In genomic region chr11:6612816-6613136, GRCh38 we compare ENCODE assay signal across 8 cellular contexts. TPM values are rescaled to one million over a fixed set of nuclear protein-coding genes. Genes with fewer than 3 reads are reported as not detected.
A peak's percentile ranks its signal among the peaks of the same experiment; 100 is the strongest.
DNase-seq lines count a peak whose midpoint lies in the region; ATAC-seq, FAIRE-seq and TF ChIP-seq lines count a peak whose summit lies in the region.

No MANE protein-coding gene starts in this region.

- POLR2A ChIA-PET in Caco-2 (lab: Charles Lee) = interaction anchor here (0.6 to 0.8 kb wide), 2 partner anchors 9 to 71 kb away, joined by 3 to 4 read pairs; partner anchors contain the start of gene MRPL17

- BruUV-seq in Caco-2 (replicated peaks; lab: Mats Ljungman, UMichigan) = no TSS peak

- H3K4me1 Mint-ChIP-seq in Caco-2 (ENCODE audit: low read depth, unreplicated experiment) = peaks cover under 1% of the 10 kb centered on the region

- H3K27ac ChIP-seq in HUES64 (ENCODE audit: low read depth, low read length) (peak overlapping the region; percentile 99), kidney (ENCODE audit: low read depth in 2 of 2, low read length in 2 of 2) (peak overlapping the region; percentile 94 to 100), tibial nerve (peak overlapping the region; percentile 93 to 100 (median 96))

- TF ChIP-seq CTCF in Caco-2 (IDR thresholded peaks at IDR 0.05; ENCODE audit: insufficient read depth in 1 of 2, low read depth in 1 of 2, low read length in 1 of 2, severe bottlenecking in 1 of 2, unreplicated experiment in 1 of 2) (peak; percentile 39 to 57), kidney (IDR thresholded peaks at IDR 0.05; ENCODE audit: borderline replicate concordance, extremely low read depth, insufficient read depth) (peak; percentile 21), tibial nerve (IDR thresholded peaks at IDR 0.05) (peak; percentile 19 to 40 (median 35))

- no peak for DNase-seq in Caco-2
- no peak for DNase-seq in adipocyte (ENCODE audit: low read depth)
- DNase-seq in kidney = peak; percentile 49
- peak in 1 of 2 donors; percentile 45 for DNase-seq in tibial nerve (ENCODE audit: low spot score in 2 of 2)
- DNase-seq in iPS-NIHi7 (ENCODE audit: extremely low spot score) = no peak
- no peak for DNase-seq in Ammon's horn (ENCODE audit: low spot score)

- H3K4me1 ChIP-seq in Caco-2 = peaks cover 14% of the 10 kb centered on the region
- peaks cover 10% of the 10 kb centered on the region; the same call in 1 of the 2 replicates for H3K4me1 ChIP-seq in HUES64 (ENCODE audit: insufficient read depth, low read length)
- H3K4me1 ChIP-seq in adipocyte (ENCODE audit: control insufficient read depth, insufficient read depth, low read length) = peaks cover 35% of the 10 kb centered on the region
- H3K4me1 ChIP-seq in kidney (ENCODE audit: control insufficient read depth in 1 of 2, insufficient read depth in 1 of 2, low read depth in 1 of 2, low read length in 2 of 2) = peaks cover 14 to 22% of the 10 kb centered on the region in 2 donors
- peaks cover 0 to 52% (median 17%) of the 10 kb centered on the region in 4 donors for H3K4me1 ChIP-seq in tibial nerve

- H3K4me3 ChIP-seq in Caco-2 (ENCODE audit: low read depth, low read length) (peak overlapping the region; percentile 78), HUES64 (ENCODE audit: low read length) (peak overlapping the region; percentile 88), adipocyte (ENCODE audit: low read length) (peak overlapping the region; percentile 88), kidney (ENCODE audit: low read length in 2 of 2) (peak overlapping the region; percentile 69 to 84), tibial nerve (peak overlapping the region; percentile 51 to 80 (median 74))

- H3K9me3 ChIP-seq in Caco-2 (no peaks in the 10 kb centered on the region), HUES64 (ENCODE audit: insufficient read depth, low read depth, low read length) (no peaks in the 10 kb centered on the region), adipocyte (ENCODE audit: control insufficient read depth, low read length) (no peaks in the 10 kb centered on the region), kidney (ENCODE audit: control insufficient read depth in 1 of 2, low read length in 2 of 2) (no peaks in the 10 kb centered on the region), tibial nerve (no peaks in the 10 kb centered on the region)

- H3K9me3 Mint-ChIP-seq in Caco-2 (ENCODE audit: unreplicated experiment) = no peaks in the 10 kb centered on the region

- intact Hi-C loops in Caco-2 (cut with micrococcal nuclease; ENCODE audit: unreplicated experiment) = loop anchor here (1.0 to 10.0 kb wide), 6 partner anchors 18 to 378 kb away; partner anchors contain the start of genes CNGA4, FHIP1B, MRPL17 and SMPD1
- intact Hi-C loops in kidney (cut with DNase I) = no loop called here

- no peak for TF ChIP-seq POLR2A in tibial nerve (IDR thresholded peaks at IDR 0.05)

- FAIRE-seq in kidney (lab: Jason Lieb, UNC) = no peak

- H3K9ac ChIP-seq in HUES64 (ENCODE audit: low read depth, low read length) (peak overlapping the region; percentile 92), adipocyte (ENCODE audit: low read length) (peak overlapping the region; percentile 97), kidney (ENCODE audit: low read length in 2 of 2) (peak overlapping the region; percentile 64 to 99)

- H3K27me3 ChIP-seq in Caco-2 (replicated peaks; ENCODE audit: control insufficient read depth, insufficient read depth, low read length) = no peaks in the 10 kb centered on the region
- no peaks in the 10 kb centered on the region for H3K27me3 ChIP-seq in HUES64 (ENCODE audit: insufficient read depth, low read length)
- H3K27me3 ChIP-seq in adipocyte (replicated peaks; ENCODE audit: control insufficient read depth, insufficient read depth, low read length) = no peaks in the 10 kb centered on the region
- no peaks in the 10 kb centered on the region for H3K27me3 ChIP-seq in tibial nerve

- H3K4me3 Mint-ChIP-seq in Caco-2 (ENCODE audit: unreplicated experiment) = no peak overlapping the region

- H3K36me3 ChIP-seq in Caco-2 (ENCODE audit: control insufficient read depth, insufficient read depth, low read length) (peaks cover 5% of the 10 kb centered on the region; the same call in 1 of the 2 replicates), HUES64 (ENCODE audit: insufficient read depth, low read length) (peaks cover 55% of the 10 kb centered on the region), adipocyte (ENCODE audit: control insufficient read depth, insufficient read depth, low read length, severe bottlenecking) (peaks cover 52% of the 10 kb centered on the region), kidney (ENCODE audit: control insufficient read depth in 1 of 2, insufficient read depth in 2 of 2, low read length in 2 of 2) (peaks cover 34 to 52% of the 10 kb centered on the region in 2 donors), tibial nerve (peaks cover 7 to 72% (median 32%) of the 10 kb centered on the region in 3 donors)

- no peak overlapping the region for H3K27ac Mint-ChIP-seq in Caco-2 (ENCODE audit: unreplicated experiment)

- TF ChIP-seq EP300 in tibial nerve (IDR thresholded peaks at IDR 0.05) = no peak

- no peaks in the 10 kb centered on the region for H3K36me3 Mint-ChIP-seq in Caco-2 (ENCODE audit: insufficient read depth, unreplicated experiment)

- ATAC-seq in GM21381 (IDR thresholded peaks at IDR 0.05; ENCODE audit: unreplicated experiment) = peak; percentile 6

- CTCF ChIA-PET in Caco-2 (lab: Charles Lee) = interaction anchor here (2.1 kb wide), 1 partner anchor 82 kb away, joined by 6 read pairs; no protein-coding TSS in a partner anchor

- 5% methylated on average over 7 of the region's 7 CpGs for WGBS in HUES64
- 6 to 12% methylated on average over 7 of the region's 7 CpGs for WGBS in tibial nerve, 2 donors

- H3K27me3 Mint-ChIP-seq in Caco-2 (ENCODE audit: insufficient read depth, unreplicated experiment) = no peaks in the 10 kb centered on the region

RNA-seq across cellular contexts. Expression of gene TAF10, which starts 0.8 kb away (rescaled TPM):
- total RNA-seq in Caco-2 (2022) (142 and 143 TPM in 2 replicates), kidney (136 TPM), tibial nerve (100 to 1,000 TPM; 148 to 235 (median 155) TPM)
- 201 TPM for polyA plus RNA-seq in HUES64 (2013, experiment 1 of 2)
- 239 TPM for polyA plus RNA-seq in HUES64 (2013, experiment 2 of 2)
- polyA plus RNA-seq in kidney (ENCODE audit: insufficient read depth, low read depth, low replicate concordance) = 250 TPM

RNA-seq across cellular contexts. Expression of gene TPP1, which starts 6.4 kb away (rescaled TPM):
- total RNA-seq in Caco-2 (2022) (61.7 TPM in 2 replicates), kidney (84.2 TPM), tibial nerve (10 to 100 TPM; 45.6 to 81.3 (median 58.0) TPM)
- polyA plus RNA-seq in HUES64 (2013, experiment 1 of 2) = 23.6 TPM
- polyA plus RNA-seq in HUES64 (2013, experiment 2 of 2) = 32.1 TPM
- polyA plus RNA-seq in kidney (ENCODE audit: insufficient read depth, low read depth, low replicate concordance) = 115 TPM

RNA-seq across cellular contexts. Expression of gene ILK, which starts 9.2 kb away (rescaled TPM):
- total RNA-seq in Caco-2 (2022) = 117 and 119 TPM in 2 replicates
- 79.5 TPM for polyA plus RNA-seq in HUES64 (2013, experiment 1 of 2)
- 86.9 TPM for polyA plus RNA-seq in HUES64 (2013, experiment 2 of 2)
- total RNA-seq in kidney = 170 TPM
- 149 TPM for polyA plus RNA-seq in kidney (ENCODE audit: insufficient read depth, low read depth, low replicate concordance)
- 100 to 1,000 TPM; 139 to 148 (median 140) TPM for total RNA-seq in tibial nerve

RNA-seq across cellular contexts. Expression of gene RRP8, which starts 9.4 kb away (rescaled TPM):
- total RNA-seq in Caco-2 (2022) = 20.0 and 21.0 TPM in 2 replicates
- 9.0 TPM for polyA plus RNA-seq in HUES64 (2013, experiment 1 of 2)
- polyA plus RNA-seq in HUES64 (2013, experiment 2 of 2) = 9.4 TPM
- total RNA-seq in kidney = 23.4 TPM
- polyA plus RNA-seq in kidney (ENCODE audit: insufficient read depth, low read depth, low replicate concordance) = 29.8 TPM
- 10 to 100 TPM; 13.9 to 34.1 (median 18.2) TPM for total RNA-seq in tibial nerve

RNA-seq across cellular contexts. Expression of gene DCHS1, which starts 42.8 kb away (rescaled TPM):
- total RNA-seq in Caco-2 (2022) (1.7 and 2.0 TPM in 2 replicates), kidney (17.0 TPM), tibial nerve (10 to 100 TPM; 12.6 to 27.8 (median 20.1) TPM)
- 11.9 TPM for polyA plus RNA-seq in HUES64 (2013, experiment 1 of 2)
- polyA plus RNA-seq in HUES64 (2013, experiment 2 of 2) = 14.3 TPM
- 2.4 TPM for polyA plus RNA-seq in kidney (ENCODE audit: insufficient read depth, low read depth, low replicate concordance)
